In the genomic region with DNA sequence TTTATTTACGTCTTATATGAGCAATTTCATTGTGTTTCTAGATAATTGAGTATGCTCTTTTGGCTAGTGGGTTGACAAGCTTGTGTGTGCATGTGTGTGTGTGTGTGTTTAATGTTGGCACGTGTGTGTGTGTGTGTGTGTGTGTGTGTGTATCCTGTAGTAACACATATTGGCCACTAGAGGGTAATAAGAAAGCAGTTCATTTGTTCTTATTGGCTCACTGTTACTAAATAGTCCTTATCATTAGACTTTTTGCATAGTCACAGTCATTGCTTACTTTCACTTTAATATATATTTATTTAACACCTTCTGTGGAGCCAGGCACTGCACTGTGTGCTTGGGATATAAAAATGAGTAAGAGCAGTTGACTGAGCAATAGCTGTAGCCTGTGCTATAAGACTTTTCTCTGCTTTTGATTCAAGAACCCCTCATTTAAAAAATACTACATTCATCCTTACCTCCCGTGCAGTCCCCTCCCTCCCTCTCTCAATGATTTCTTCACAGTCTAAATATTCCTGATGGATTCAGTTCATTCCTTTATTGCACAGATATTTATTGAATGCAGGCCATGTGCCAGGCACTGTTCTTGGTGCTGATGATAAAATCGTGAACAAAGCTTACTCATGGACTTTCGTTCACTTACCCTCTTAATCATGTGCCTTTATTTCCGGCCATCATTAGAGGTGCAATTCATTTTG, we compare ENCODE assay signal across 8 cellular contexts.
DNase-seq lines count a peak whose midpoint lies in the region; ATAC-seq, FAIRE-seq and TF ChIP-seq lines count a peak whose summit lies in the region.

No MANE protein-coding gene starts in this region.

- H3K79me2 ChIP-seq in smooth muscle cell (ENCODE audit: low read depth), result peaks cover 100% of the 10 kb centered on the region

- H3K9me3 Mint-ChIP-seq in activated T-helper 17 cell treated with anti-CD3 and anti-CD28 coated beads, Interleukin-2, amount 50 U/mL, for 72 hours, result no peaks in the 10 kb centered on the region

- peaks cover 0 to 7% (median 0%) of the 10 kb centered on the region in 9 donors for H3K36me3 ChIP-seq in heart right ventricle
- H3K36me3 ChIP-seq in smooth muscle cell (ENCODE audit: low read depth), result no peaks in the 10 kb centered on the region

- H3K4me2 ChIP-seq in A549 (peak overlapping the region; percentile 77), smooth muscle cell (peak overlapping the region; percentile 72)

- DNase-seq in A549 (ENCODE audit: low read depth in 1 of 2, low spot score in 1 of 2) (peak; percentile 17 to 64), G401 (ENCODE audit: low spot score) (peak; percentile 38), MV-4-11 (lab: John Stamatoyannopoulos, UW) (peak; percentile 55), heart right ventricle (no peak), smooth muscle cell (lab: John Stamatoyannopoulos, UW; ENCODE audit: unreplicated experiment) (no peak)

- in situ Hi-C loops in G401 (cut with HindIII; ENCODE audit: low sequenced_read_pairs), result no loop called here

- H3K27ac ChIP-seq in A549, result peak overlapping the region; percentile 46 to 56; a peak in 5 of 6 replicates
- peak overlapping the region in 3 of 10 donors; percentile 8 to 46 (median 32) for H3K27ac ChIP-seq in heart right ventricle
- peak overlapping the region; percentile 66 for H3K27ac ChIP-seq in smooth muscle cell (ENCODE audit: low read depth)

- peak in 1 of 2 experiments; percentile 35; a peak in 4 of 5 replicates for TF ChIP-seq RAD21 in A549 (conservative IDR thresholded peaks at IDR 0.05 in 1 of 2, IDR thresholded peaks at IDR 0.05 in 1 of 2)

- H3K9me3 ChIP-seq in A549 (no peaks in the 10 kb centered on the region), heart right ventricle (no peaks in the 10 kb centered on the region), smooth muscle cell (replicated peaks; ENCODE audit: low read depth) (no peaks in the 10 kb centered on the region)

- peak; percentile 44 for TF ChIP-seq CTCF in A549 (IDR thresholded peaks at IDR 0.05)
- TF ChIP-seq CTCF in heart right ventricle (IDR thresholded peaks at IDR 0.05), result peak; percentile 38 to 58 (median 50)
- peak; percentile 76 for TF ChIP-seq CTCF in smooth muscle cell (IDR thresholded peaks at IDR 0.05; ENCODE audit: borderline replicate concordance, insufficient read depth, poor library complexity, severe bottlenecking)

- peak overlapping the region; percentile 73 for H3K4me3 Mint-ChIP-seq in activated T-helper 17 cell treated with anti-CD3 and anti-CD28 coated beads, Interleukin-2, amount 50 U/mL, for 72 hours

- CTCF ChIA-PET in A549 (lab: Yijun Ruan, JAX), result interaction anchor here (0.6 to 2.3 kb wide), 18 partner anchors 8 to 893 kb away, joined by 3 to 15 read pairs (median 4); no protein-coding TSS in a partner anchor

- H3K27me3 ChIP-seq in heart right ventricle (no peaks in the 10 kb centered on the region), smooth muscle cell (ENCODE audit: low read depth) (no peaks in the 10 kb centered on the region)

- 17% methylated on average over 6 of the region's 6 CpGs for WGBS in A549 (ENCODE audit: missing lambda C conversion rate)
- 26 to 31% methylated on average over 6 of the region's 6 CpGs for WGBS in heart right ventricle, 2 donors
- WGBS in smooth muscle cell (ENCODE audit: low lambda C conversion rate), result 59% methylated on average over 6 of the region's 6 CpGs

- TF ChIP-seq EP300 in A549 (IDR thresholded peaks at IDR 0.05), result no peak

- peaks cover 100% of the 10 kb centered on the region for H4K20me1 ChIP-seq in smooth muscle cell (ENCODE audit: low read depth)

- H3K4me1 ChIP-seq in A549 (peaks cover 49% of the 10 kb centered on the region), heart right ventricle (peaks cover 6 to 79% (median 69%) of the 10 kb centered on the region in 9 donors), smooth muscle cell (ENCODE audit: low read depth) (peaks cover 48% of the 10 kb centered on the region)

- no peak overlapping the region for H2AFZ ChIP-seq in smooth muscle cell (ENCODE audit: low read depth)

- ATAC-seq in A549 (peak; percentile 54 to 72; a peak in 4 of 6 replicates), heart right ventricle (peak; percentile 28 to 72 (median 62)), GM19463 (IDR thresholded peaks at IDR 0.05; ENCODE audit: unreplicated experiment) (no peak), HG03460 (IDR thresholded peaks at IDR 0.05; ENCODE audit: unreplicated experiment) (no peak)
- peak; percentile 73 for ATAC-seq in activated T-helper 17 cell treated with anti-CD3 and anti-CD28 coated beads, Interleukin-2, amount 50 U/mL, for 72 hours (replicated peaks)

- no peak for FAIRE-seq in A549 (lab: Jason Lieb, UNC)

- H3K4me3 ChIP-seq in A549 (no peak overlapping the region), heart right ventricle (peak overlapping the region in 3 of 10 donors; percentile 5 to 27 (median 16)), smooth muscle cell (no peak overlapping the region)

- no peak overlapping the region for H3K9ac ChIP-seq in smooth muscle cell (ENCODE audit: low read depth)

- no peaks in the 10 kb centered on the region for H3K27me3 Mint-ChIP-seq in activated T-helper 17 cell treated with anti-CD3 and anti-CD28 coated beads, Interleukin-2, amount 50 U/mL, for 72 hours

- intact Hi-C loops in heart right ventricle (cut with DNase I), result loop anchor here in 5 of 10 donors (5.0 to 10.0 kb wide), 5 partner anchors 81 to 198 kb away; a partner anchor contains a TSS

- peaks cover 53% of the 10 kb centered on the region for H3K4me1 Mint-ChIP-seq in activated T-helper 17 cell treated with anti-CD3 and anti-CD28 coated beads, Interleukin-2, amount 50 U/mL, for 72 hours

- H3F3A ChIP-seq in smooth muscle cell (ENCODE audit: low read depth), result peaks cover 23% of the 10 kb centered on the region

- H3K36me3 Mint-ChIP-seq in activated T-helper 17 cell treated with anti-CD3 and anti-CD28 coated beads, Interleukin-2, amount 50 U/mL, for 72 hours (ENCODE audit: low read depth), result peaks cover 25% of the 10 kb centered on the region

- TF ChIP-seq POLR2A in A549 (IDR thresholded peaks at IDR 0.05; ENCODE audit: low read length), result no peak

- POLR2A ChIA-PET in A549 (lab: Yijun Ruan, JAX), result interaction anchor here (1.3 kb wide), 1 partner anchor 101 kb away, joined by 7 read pairs; no protein-coding TSS in a partner anchor

- H3K27ac Mint-ChIP-seq in activated T-helper 17 cell treated with anti-CD3 and anti-CD28 coated beads, Interleukin-2, amount 50 U/mL, for 72 hours, result no peak overlapping the region

TF ChIP-seq in A549, 52 proteins besides CTCF, POLR2A, EP300 and RAD21:
- TF ChIP-seq, protein P1, sequence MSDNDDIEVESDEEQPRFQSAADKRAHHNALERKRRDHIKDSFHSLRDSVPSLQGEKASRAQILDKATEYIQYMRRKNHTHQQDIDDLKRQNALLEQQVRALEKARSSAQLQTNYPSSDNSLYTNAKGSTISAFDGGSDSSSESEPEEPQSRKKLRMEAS (IDR thresholded peaks at IDR 0.05), result 0 out of 2 replicates have a peak, but pooled peaks have one; percentile 29
- peak; percentile 21; the same call in 1 of the 3 replicates for TF ChIP-seq SMC3 (IDR thresholded peaks at IDR 0.05)
- TF ChIP-seq, protein P2, sequence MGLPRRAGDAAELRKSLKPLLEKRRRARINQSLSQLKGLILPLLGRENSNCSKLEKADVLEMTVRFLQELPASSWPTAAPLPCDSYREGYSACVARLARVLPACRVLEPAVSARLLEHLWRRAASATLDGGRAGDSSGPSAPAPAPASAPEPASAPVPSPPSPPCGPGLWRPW (IDR thresholded peaks at IDR 0.05), result no peak
- TF ChIP-seq CHD2 (IDR thresholded peaks at IDR 0.05; ENCODE audit: low read length, partially characterized antibody), result no peak
- TF ChIP-seq, protein P3, sequence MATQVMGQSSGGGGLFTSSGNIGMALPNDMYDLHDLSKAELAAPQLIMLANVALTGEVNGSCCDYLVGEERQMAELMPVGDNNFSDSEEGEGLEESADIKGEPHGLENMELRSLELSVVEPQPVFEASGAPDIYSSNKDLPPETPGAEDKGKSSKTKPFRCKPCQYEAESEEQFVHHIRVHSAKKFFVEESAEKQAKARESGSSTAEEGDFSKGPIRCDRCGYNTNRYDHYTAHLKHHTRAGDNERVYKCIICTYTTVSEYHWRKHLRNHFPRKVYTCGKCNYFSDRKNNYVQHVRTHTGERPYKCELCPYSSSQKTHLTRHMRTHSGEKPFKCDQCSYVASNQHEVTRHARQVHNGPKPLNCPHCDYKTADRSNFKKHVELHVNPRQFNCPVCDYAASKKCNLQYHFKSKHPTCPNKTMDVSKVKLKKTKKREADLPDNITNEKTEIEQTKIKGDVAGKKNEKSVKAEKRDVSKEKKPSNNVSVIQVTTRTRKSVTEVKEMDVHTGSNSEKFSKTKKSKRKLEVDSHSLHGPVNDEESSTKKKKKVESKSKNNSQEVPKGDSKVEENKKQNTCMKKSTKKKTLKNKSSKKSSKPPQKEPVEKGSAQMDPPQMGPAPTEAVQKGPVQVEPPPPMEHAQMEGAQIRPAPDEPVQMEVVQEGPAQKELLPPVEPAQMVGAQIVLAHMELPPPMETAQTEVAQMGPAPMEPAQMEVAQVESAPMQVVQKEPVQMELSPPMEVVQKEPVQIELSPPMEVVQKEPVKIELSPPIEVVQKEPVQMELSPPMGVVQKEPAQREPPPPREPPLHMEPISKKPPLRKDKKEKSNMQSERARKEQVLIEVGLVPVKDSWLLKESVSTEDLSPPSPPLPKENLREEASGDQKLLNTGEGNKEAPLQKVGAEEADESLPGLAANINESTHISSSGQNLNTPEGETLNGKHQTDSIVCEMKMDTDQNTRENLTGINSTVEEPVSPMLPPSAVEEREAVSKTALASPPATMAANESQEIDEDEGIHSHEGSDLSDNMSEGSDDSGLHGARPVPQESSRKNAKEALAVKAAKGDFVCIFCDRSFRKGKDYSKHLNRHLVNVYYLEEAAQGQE (IDR thresholded peaks at IDR 0.05), result peak; percentile 35; the same call in 1 of the 2 replicates
- no peak for TF ChIP-seq RFX5 (IDR thresholded peaks at IDR 0.05)
- peak; percentile 84; the same call in 1 of the 2 replicates for TF ChIP-seq BHLHE40 (IDR thresholded peaks at IDR 0.05; ENCODE audit: low read depth, low read length)
- no peak for TF ChIP-seq HOXB5 (CRISPR knock-in tag; IDR thresholded peaks at IDR 0.05)
- no peak for TF ChIP-seq KDM5A (IDR thresholded peaks at IDR 0.05)
TF ChIP-seq in A549: peak in this region for 4.

Comparison
In these comparisons a context has a peak if more than half of its experiments do, and no peak if none do; other contexts are left out.
1. ATAC-seq: peak in A549 (2 of 2), activated T-helper 17 cell treated with anti-CD3 and anti-CD28 coated beads, Interleukin-2, amount 50 U/mL, for 72 hours (single experiment) and heart right ventricle (8 of 8); none in GM19463 (single experiment) and HG03460 (single experiment).
2. DNase-seq: peak in A549 (2 of 2), G401 (single experiment) and MV-4-11 (single experiment); none in heart right ventricle (0 of 2) and smooth muscle cell (single experiment).
3. Peak in every context shown above with its lines, with median percentiles within 50 percentile points of each other: CTCF ChIP-seq.